In the genomic region with DNA sequence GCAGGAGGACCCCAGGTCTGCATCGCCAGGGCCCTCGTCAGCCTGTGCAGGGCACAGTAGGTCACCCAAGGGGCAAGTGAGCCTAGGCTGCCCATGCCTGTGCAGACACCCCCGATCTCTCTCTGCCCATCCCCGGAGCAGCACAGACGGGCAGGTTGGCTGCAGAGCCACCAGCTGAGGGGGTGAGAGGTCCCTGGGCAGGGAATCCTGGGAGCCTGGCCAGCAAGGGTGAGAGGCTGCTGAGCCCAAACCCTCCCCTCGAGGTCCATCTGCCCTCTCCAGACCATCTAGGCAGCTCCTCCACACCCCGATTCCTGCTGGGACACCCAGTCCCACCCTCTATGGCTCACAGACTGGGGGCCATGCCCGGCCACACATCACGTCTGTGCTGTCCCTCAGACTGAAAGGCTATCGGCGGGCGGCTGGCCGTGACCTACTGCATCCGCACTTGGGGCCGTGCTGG, we compare ENCODE assay signal across 1 cellular context.
A peak's percentile ranks its signal among the peaks of the same experiment; 100 is the strongest.
TF ChIP-seq lines count a peak whose summit lies in the region.

No MANE protein-coding gene starts in this region.

TF ChIP-seq in HepG2, 621 proteins besides CTCF, POLR2A, EP300 and RAD21 (continued from another document and continues in another):
- TF ChIP-seq, protein P1, sequence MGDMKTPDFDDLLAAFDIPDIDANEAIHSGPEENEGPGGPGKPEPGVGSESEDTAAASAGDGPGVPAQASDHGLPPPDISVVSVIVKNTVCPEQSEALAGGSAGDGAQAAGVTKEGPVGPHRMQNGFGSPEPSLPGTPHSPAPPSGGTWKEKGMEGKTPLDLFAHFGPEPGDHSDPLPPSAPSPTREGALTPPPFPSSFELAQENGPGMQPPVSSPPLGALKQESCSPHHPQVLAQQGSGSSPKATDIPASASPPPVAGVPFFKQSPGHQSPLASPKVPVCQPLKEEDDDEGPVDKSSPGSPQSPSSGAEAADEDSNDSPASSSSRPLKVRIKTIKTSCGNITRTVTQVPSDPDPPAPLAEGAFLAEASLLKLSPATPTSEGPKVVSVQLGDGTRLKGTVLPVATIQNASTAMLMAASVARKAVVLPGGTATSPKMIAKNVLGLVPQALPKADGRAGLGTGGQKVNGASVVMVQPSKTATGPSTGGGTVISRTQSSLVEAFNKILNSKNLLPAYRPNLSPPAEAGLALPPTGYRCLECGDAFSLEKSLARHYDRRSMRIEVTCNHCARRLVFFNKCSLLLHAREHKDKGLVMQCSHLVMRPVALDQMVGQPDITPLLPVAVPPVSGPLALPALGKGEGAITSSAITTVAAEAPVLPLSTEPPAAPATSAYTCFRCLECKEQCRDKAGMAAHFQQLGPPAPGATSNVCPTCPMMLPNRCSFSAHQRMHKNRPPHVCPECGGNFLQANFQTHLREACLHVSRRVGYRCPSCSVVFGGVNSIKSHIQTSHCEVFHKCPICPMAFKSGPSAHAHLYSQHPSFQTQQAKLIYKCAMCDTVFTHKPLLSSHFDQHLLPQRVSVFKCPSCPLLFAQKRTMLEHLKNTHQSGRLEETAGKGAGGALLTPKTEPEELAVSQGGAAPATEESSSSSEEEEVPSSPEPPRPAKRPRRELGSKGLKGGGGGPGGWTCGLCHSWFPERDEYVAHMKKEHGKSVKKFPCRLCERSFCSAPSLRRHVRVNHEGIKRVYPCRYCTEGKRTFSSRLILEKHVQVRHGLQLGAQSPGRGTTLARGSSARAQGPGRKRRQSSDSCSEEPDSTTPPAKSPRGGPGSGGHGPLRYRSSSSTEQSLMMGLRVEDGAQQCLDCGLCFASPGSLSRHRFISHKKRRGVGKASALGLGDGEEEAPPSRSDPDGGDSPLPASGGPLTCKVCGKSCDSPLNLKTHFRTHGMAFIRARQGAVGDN (CRISPR knock-in tag; IDR thresholded peaks at IDR 0.05), result peak; percentile 68
- TF ChIP-seq RCOR2 (CRISPR knock-in tag; IDR thresholded peaks at IDR 0.05) (no peak), ZNF616 (CRISPR knock-in tag; IDR thresholded peaks at IDR 0.05; ENCODE audit: low read depth) (no peak), NCOR1 (IDR thresholded peaks at IDR 0.05; ENCODE audit: borderline replicate concordance, low read length) (no peak), ZNF354B (CRISPR knock-in tag; IDR thresholded peaks at IDR 0.05) (no peak), ZNF33B (CRISPR knock-in tag; IDR thresholded peaks at IDR 0.05) (no peak), MXD4 (CRISPR knock-in tag; IDR thresholded peaks at IDR 0.05) (no peak), PPARG (CRISPR knock-in tag; conservative IDR thresholded peaks at IDR 0.05) (no peak), KDM5A (IDR thresholded peaks at IDR 0.05; ENCODE audit: borderline replicate concordance, low read length) (no peak), ZNF331 (CRISPR knock-in tag; IDR thresholded peaks at IDR 0.05) (no peak), ARID4A (CRISPR knock-in tag; IDR thresholded peaks at IDR 0.05; ENCODE audit: borderline replicate concordance) (no peak), TBL1XR1 (IDR thresholded peaks at IDR 0.05; ENCODE audit: borderline replicate concordance, low read length, partially characterized antibody) (no peak), HOXD1 (CRISPR knock-in tag; IDR thresholded peaks at IDR 0.05) (no peak), ZNF10 (CRISPR knock-in tag; IDR thresholded peaks at IDR 0.05; ENCODE audit: borderline replicate concordance, low read depth) (no peak)
- TF ChIP-seq, protein P2, sequence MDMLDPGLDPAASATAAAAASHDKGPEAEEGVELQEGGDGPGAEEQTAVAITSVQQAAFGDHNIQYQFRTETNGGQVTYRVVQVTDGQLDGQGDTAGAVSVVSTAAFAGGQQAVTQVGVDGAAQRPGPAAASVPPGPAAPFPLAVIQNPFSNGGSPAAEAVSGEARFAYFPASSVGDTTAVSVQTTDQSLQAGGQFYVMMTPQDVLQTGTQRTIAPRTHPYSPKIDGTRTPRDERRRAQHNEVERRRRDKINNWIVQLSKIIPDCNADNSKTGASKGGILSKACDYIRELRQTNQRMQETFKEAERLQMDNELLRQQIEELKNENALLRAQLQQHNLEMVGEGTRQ (IDR thresholded peaks at IDR 0.05; ENCODE audit: low read depth, low read length), result no peak
- TF ChIP-seq, protein P2 (CRISPR knock-in tag; IDR thresholded peaks at IDR 0.05; ENCODE audit: borderline replicate concordance), result no peak
- TF ChIP-seq, protein P3, sequence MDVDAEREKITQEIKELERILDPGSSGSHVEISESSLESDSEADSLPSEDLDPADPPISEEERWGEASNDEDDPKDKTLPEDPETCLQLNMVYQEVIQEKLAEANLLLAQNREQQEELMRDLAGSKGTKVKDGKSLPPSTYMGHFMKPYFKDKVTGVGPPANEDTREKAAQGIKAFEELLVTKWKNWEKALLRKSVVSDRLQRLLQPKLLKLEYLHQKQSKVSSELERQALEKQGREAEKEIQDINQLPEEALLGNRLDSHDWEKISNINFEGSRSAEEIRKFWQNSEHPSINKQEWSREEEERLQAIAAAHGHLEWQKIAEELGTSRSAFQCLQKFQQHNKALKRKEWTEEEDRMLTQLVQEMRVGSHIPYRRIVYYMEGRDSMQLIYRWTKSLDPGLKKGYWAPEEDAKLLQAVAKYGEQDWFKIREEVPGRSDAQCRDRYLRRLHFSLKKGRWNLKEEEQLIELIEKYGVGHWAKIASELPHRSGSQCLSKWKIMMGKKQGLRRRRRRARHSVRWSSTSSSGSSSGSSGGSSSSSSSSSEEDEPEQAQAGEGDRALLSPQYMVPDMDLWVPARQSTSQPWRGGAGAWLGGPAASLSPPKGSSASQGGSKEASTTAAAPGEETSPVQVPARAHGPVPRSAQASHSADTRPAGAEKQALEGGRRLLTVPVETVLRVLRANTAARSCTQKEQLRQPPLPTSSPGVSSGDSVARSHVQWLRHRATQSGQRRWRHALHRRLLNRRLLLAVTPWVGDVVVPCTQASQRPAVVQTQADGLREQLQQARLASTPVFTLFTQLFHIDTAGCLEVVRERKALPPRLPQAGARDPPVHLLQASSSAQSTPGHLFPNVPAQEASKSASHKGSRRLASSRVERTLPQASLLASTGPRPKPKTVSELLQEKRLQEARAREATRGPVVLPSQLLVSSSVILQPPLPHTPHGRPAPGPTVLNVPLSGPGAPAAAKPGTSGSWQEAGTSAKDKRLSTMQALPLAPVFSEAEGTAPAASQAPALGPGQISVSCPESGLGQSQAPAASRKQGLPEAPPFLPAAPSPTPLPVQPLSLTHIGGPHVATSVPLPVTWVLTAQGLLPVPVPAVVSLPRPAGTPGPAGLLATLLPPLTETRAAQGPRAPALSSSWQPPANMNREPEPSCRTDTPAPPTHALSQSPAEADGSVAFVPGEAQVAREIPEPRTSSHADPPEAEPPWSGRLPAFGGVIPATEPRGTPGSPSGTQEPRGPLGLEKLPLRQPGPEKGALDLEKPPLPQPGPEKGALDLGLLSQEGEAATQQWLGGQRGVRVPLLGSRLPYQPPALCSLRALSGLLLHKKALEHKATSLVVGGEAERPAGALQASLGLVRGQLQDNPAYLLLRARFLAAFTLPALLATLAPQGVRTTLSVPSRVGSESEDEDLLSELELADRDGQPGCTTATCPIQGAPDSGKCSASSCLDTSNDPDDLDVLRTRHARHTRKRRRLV (CRISPR knock-in tag; IDR thresholded peaks at IDR 0.05), result no peak
- TF ChIP-seq, protein P4, sequence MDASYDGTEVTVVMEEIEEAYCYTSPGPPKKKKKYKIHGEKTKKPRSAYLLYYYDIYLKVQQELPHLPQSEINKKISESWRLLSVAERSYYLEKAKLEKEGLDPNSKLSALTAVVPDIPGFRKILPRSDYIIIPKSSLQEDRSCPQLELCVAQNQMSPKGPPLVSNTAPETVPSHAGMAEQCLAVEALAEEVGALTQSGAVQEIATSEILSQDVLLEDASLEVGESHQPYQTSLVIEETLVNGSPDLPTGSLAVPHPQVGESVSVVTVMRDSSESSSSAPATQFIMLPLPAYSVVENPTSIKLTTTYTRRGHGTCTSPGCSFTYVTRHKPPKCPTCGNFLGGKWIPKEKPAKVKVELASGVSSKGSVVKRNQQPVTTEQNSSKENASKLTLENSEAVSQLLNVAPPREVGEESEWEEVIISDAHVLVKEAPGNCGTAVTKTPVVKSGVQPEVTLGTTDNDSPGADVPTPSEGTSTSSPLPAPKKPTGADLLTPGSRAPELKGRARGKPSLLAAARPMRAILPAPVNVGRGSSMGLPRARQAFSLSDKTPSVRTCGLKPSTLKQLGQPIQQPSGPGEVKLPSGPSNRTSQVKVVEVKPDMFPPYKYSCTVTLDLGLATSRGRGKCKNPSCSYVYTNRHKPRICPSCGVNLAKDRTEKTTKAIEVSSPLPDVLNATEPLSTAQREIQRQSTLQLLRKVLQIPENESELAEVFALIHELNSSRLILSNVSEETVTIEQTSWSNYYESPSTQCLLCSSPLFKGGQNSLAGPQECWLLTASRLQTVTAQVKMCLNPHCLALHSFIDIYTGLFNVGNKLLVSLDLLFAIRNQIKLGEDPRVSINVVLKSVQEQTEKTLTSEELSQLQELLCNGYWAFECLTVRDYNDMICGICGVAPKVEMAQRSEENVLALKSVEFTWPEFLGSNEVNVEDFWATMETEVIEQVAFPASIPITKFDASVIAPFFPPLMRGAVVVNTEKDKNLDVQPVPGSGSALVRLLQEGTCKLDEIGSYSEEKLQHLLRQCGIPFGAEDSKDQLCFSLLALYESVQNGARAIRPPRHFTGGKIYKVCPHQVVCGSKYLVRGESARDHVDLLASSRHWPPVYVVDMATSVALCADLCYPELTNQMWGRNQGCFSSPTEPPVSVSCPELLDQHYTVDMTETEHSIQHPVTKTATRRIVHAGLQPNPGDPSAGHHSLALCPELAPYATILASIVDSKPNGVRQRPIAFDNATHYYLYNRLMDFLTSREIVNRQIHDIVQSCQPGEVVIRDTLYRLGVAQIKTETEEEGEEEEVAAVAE (CRISPR knock-in tag; IDR thresholded peaks at IDR 0.05; ENCODE audit: borderline replicate concordance), result no peak
